Comparison of ENCODE assay signal across 1 cellular context in the genomic region with DNA sequence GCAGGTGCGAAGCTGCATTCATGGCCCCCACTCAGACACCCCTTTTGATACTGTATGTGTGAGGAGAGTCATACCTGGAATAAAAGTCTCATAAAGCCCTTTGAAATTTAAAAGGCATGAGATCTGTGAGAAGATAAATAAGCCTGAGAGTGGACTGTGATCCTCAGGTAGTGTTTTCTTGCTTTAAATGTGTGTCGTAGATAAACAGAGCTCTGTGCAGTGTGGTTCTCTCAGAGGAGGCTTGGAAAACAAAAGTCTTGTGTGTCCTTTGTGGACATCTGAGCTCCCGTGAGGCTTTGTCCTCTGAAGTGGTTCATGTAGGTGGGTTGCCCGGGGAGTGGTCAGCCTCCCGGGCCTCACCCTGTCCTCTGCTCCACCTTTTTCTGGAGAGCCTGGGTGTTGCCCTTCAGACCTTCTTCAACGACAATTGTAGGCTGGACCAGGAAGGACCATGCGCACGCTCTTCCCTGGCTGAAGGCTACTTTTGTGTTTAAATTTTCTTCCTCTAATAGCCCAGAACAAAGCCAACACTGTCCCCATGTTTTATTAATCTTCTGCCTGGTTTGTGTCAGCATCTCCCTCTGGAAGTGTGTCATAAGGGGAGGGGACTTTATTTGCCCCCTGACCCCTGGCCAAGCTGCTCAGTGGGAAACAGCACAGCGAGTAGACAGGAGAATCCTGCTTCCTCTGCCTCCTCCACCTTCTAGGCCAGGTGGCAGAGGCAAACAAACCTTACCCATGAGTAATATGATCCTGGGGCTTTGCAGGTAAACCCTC.
TF ChIP-seq lines count a peak whose summit lies in the region.

No MANE protein-coding gene starts in this region.

TF ChIP-seq in HepG2, 621 proteins besides CTCF, POLR2A, EP300 and RAD21 (continued from another document and continues in another):
- no peak for TF ChIP-seq ZNF468 (CRISPR knock-in tag; IDR thresholded peaks at IDR 0.05)
- TF ChIP-seq TAF15 (IDR thresholded peaks at IDR 0.05; ENCODE audit: low read depth, low read length, poor library complexity, severe bottlenecking): no peak
- TF ChIP-seq, protein P1, sequence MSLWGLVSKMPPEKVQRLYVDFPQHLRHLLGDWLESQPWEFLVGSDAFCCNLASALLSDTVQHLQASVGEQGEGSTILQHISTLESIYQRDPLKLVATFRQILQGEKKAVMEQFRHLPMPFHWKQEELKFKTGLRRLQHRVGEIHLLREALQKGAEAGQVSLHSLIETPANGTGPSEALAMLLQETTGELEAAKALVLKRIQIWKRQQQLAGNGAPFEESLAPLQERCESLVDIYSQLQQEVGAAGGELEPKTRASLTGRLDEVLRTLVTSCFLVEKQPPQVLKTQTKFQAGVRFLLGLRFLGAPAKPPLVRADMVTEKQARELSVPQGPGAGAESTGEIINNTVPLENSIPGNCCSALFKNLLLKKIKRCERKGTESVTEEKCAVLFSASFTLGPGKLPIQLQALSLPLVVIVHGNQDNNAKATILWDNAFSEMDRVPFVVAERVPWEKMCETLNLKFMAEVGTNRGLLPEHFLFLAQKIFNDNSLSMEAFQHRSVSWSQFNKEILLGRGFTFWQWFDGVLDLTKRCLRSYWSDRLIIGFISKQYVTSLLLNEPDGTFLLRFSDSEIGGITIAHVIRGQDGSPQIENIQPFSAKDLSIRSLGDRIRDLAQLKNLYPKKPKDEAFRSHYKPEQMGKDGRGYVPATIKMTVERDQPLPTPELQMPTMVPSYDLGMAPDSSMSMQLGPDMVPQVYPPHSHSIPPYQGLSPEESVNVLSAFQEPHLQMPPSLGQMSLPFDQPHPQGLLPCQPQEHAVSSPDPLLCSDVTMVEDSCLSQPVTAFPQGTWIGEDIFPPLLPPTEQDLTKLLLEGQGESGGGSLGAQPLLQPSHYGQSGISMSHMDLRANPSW (CRISPR knock-in tag; IDR thresholded peaks at IDR 0.05; ENCODE audit: borderline replicate concordance): no peak
- TF ChIP-seq, protein P2, sequence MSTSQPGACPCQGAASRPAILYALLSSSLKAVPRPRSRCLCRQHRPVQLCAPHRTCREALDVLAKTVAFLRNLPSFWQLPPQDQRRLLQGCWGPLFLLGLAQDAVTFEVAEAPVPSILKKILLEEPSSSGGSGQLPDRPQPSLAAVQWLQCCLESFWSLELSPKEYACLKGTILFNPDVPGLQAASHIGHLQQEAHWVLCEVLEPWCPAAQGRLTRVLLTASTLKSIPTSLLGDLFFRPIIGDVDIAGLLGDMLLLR (CRISPR knock-in tag; IDR thresholded peaks at IDR 0.05): no peak
- TF ChIP-seq, protein P3, sequence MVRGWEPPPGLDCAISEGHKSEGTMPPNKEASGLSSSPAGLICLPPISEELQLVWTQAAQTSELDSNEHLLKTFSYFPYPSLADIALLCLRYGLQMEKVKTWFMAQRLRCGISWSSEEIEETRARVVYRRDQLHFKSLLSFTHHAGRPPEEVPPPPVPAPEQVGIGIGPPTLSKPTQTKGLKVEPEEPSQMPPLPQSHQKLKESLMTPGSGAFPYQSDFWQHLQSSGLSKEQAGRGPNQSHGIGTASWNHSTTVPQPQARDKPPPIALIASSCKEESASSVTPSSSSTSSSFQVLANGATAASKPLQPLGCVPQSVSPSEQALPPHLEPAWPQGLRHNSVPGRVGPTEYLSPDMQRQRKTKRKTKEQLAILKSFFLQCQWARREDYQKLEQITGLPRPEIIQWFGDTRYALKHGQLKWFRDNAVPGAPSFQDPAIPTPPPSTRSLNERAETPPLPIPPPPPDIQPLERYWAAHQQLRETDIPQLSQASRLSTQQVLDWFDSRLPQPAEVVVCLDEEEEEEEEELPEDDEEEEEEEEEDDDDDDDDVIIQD (CRISPR knock-in tag; IDR thresholded peaks at IDR 0.05; ENCODE audit: low read depth): peak; percentile 61
- TF ChIP-seq, protein P4, sequence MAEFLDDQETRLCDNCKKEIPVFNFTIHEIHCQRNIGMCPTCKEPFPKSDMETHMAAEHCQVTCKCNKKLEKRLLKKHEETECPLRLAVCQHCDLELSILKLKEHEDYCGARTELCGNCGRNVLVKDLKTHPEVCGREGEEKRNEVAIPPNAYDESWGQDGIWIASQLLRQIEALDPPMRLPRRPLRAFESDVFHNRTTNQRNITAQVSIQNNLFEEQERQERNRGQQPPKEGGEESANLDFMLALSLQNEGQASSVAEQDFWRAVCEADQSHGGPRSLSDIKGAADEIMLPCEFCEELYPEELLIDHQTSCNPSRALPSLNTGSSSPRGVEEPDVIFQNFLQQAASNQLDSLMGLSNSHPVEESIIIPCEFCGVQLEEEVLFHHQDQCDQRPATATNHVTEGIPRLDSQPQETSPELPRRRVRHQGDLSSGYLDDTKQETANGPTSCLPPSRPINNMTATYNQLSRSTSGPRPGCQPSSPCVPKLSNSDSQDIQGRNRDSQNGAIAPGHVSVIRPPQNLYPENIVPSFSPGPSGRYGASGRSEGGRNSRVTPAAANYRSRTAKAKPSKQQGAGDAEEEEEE (CRISPR knock-in tag; IDR thresholded peaks at IDR 0.05; ENCODE audit: borderline replicate concordance): no peak
- TF ChIP-seq, protein P5, sequence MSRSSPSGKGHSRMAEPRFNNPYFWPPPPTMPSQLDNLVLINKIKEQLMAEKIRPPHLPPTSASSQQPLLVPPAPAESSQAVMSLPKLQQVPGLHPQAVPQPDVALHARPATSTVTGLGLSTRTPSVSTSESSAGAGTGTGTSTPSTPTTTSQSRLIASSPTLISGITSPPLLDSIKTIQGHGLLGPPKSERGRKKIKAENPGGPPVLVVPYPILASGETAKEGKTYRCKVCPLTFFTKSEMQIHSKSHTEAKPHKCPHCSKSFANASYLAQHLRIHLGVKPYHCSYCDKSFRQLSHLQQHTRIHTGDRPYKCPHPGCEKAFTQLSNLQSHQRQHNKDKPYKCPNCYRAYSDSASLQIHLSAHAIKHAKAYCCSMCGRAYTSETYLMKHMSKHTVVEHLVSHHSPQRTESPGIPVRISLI (CRISPR knock-in tag; IDR thresholded peaks at IDR 0.05; ENCODE audit: borderline replicate concordance): peak; percentile 36; the same call in 1 of the 2 replicates
- TF ChIP-seq, protein P6, sequence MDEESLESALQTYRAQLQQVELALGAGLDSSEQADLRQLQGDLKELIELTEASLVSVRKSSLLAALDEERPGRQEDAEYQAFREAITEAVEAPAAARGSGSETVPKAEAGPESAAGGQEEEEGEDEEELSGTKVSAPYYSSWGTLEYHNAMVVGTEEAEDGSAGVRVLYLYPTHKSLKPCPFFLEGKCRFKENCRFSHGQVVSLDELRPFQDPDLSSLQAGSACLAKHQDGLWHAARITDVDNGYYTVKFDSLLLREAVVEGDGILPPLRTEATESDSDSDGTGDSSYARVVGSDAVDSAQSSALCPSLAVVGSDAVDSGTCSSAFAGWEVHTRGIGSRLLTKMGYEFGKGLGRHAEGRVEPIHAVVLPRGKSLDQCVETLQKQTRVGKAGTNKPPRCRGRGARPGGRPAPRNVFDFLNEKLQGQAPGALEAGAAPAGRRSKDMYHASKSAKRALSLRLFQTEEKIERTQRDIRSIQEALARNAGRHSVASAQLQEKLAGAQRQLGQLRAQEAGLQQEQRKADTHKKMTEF (CRISPR knock-in tag; IDR thresholded peaks at IDR 0.05): peak; percentile 69; the same call in 1 of the 2 replicates
- TF ChIP-seq ZNF772 (CRISPR knock-in tag; IDR thresholded peaks at IDR 0.05): 0 out of 2 replicates have a peak, but pooled peaks have one; percentile 63
- TF ChIP-seq, protein P7, sequence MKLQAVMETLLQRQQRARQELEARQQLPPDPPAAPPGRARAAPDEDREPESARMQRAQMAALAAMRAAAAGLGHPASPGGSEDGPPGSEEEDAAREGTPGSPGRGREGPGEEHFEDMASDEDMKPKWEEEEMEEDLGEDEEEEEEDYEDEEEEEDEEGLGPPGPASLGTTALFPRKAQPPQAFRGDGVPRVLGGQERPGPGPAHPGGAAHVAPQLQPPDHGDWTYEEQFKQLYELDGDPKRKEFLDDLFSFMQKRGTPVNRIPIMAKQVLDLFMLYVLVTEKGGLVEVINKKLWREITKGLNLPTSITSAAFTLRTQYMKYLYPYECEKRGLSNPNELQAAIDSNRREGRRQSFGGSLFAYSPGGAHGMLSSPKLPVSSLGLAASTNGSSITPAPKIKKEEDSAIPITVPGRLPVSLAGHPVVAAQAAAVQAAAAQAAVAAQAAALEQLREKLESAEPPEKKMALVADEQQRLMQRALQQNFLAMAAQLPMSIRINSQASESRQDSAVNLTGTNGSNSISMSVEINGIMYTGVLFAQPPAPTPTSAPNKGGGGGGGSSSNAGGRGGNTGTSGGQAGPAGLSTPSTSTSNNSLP (IDR thresholded peaks at IDR 0.05; ENCODE audit: low read depth, low read length): peak; percentile 71
- TF ChIP-seq, protein P8, sequence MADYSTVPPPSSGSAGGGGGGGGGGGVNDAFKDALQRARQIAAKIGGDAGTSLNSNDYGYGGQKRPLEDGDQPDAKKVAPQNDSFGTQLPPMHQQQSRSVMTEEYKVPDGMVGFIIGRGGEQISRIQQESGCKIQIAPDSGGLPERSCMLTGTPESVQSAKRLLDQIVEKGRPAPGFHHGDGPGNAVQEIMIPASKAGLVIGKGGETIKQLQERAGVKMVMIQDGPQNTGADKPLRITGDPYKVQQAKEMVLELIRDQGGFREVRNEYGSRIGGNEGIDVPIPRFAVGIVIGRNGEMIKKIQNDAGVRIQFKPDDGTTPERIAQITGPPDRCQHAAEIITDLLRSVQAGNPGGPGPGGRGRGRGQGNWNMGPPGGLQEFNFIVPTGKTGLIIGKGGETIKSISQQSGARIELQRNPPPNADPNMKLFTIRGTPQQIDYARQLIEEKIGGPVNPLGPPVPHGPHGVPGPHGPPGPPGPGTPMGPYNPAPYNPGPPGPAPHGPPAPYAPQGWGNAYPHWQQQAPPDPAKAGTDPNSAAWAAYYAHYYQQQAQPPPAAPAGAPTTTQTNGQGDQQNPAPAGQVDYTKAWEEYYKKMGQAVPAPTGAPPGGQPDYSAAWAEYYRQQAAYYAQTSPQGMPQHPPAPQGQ (CRISPR knock-in tag; IDR thresholded peaks at IDR 0.05; ENCODE audit: borderline replicate concordance): no peak
- no peak for TF ChIP-seq HNRNPLL (IDR thresholded peaks at IDR 0.05; ENCODE audit: low read depth, low read length, poor library complexity, severe bottlenecking)
- no peak for TF ChIP-seq KMT2A (CRISPR knock-in tag; IDR thresholded peaks at IDR 0.05)
- TF ChIP-seq ZNF720 (CRISPR knock-in tag; IDR thresholded peaks at IDR 0.05): no peak
- TF ChIP-seq NR3C1 (CRISPR knock-in tag; IDR thresholded peaks at IDR 0.05): no peak
- peak; percentile 32; the same call in 1 of the 2 replicates for TF ChIP-seq BORCS8-MEF2B (CRISPR knock-in tag; IDR thresholded peaks at IDR 0.05)
- TF ChIP-seq TBP (CRISPR knock-in tag; IDR thresholded peaks at IDR 0.05): no peak
- TF ChIP-seq, protein P9, sequence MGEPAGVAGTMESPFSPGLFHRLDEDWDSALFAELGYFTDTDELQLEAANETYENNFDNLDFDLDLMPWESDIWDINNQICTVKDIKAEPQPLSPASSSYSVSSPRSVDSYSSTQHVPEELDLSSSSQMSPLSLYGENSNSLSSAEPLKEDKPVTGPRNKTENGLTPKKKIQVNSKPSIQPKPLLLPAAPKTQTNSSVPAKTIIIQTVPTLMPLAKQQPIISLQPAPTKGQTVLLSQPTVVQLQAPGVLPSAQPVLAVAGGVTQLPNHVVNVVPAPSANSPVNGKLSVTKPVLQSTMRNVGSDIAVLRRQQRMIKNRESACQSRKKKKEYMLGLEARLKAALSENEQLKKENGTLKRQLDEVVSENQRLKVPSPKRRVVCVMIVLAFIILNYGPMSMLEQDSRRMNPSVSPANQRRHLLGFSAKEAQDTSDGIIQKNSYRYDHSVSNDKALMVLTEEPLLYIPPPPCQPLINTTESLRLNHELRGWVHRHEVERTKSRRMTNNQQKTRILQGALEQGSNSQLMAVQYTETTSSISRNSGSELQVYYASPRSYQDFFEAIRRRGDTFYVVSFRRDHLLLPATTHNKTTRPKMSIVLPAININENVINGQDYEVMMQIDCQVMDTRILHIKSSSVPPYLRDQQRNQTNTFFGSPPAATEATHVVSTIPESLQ (CRISPR knock-in tag; conservative IDR thresholded peaks at IDR 0.05): no peak
- no peak; the same call in 1 of the 2 replicates for TF ChIP-seq ZMYM2 (CRISPR knock-in tag; IDR thresholded peaks at IDR 0.05)
- TF ChIP-seq, protein P10, sequence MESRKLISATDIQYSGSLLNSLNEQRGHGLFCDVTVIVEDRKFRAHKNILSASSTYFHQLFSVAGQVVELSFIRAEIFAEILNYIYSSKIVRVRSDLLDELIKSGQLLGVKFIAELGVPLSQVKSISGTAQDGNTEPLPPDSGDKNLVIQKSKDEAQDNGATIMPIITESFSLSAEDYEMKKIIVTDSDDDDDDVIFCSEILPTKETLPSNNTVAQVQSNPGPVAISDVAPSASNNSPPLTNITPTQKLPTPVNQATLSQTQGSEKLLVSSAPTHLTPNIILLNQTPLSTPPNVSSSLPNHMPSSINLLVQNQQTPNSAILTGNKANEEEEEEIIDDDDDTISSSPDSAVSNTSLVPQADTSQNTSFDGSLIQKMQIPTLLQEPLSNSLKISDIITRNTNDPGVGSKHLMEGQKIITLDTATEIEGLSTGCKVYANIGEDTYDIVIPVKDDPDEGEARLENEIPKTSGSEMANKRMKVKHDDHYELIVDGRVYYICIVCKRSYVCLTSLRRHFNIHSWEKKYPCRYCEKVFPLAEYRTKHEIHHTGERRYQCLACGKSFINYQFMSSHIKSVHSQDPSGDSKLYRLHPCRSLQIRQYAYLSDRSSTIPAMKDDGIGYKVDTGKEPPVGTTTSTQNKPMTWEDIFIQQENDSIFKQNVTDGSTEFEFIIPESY (CRISPR knock-in tag; IDR thresholded peaks at IDR 0.05): 0 out of 2 replicates have a peak, but pooled peaks have one; percentile 7
- TF ChIP-seq, protein P11, sequence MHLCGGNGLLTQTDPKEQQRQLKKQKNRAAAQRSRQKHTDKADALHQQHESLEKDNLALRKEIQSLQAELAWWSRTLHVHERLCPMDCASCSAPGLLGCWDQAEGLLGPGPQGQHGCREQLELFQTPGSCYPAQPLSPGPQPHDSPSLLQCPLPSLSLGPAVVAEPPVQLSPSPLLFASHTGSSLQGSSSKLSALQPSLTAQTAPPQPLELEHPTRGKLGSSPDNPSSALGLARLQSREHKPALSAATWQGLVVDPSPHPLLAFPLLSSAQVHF (CRISPR knock-in tag; IDR thresholded peaks at IDR 0.05): no peak
- TF ChIP-seq ZNF296 (CRISPR knock-in tag; conservative IDR thresholded peaks at IDR 0.05): peak; percentile 87; the same call in 1 of the 2 replicates
- peak; percentile 43; the same call in 1 of the 2 replicates for TF ChIP-seq DR1 (CRISPR knock-in tag; IDR thresholded peaks at IDR 0.05)
- no peak for TF ChIP-seq JARID2 (CRISPR knock-in tag; IDR thresholded peaks at IDR 0.05; ENCODE audit: insufficient replicate concordance)
- TF ChIP-seq TEAD3 (CRISPR knock-in tag; optimal IDR thresholded peaks at IDR 0.05; ENCODE audit: borderline replicate concordance): peak; percentile 60
- TF ChIP-seq PHF5A (CRISPR knock-in tag; IDR thresholded peaks at IDR 0.05; ENCODE audit: low read depth, unreplicated experiment): peak; percentile 39
- TF ChIP-seq ERF (CRISPR knock-in tag; IDR thresholded peaks at IDR 0.05): no peak; the same call in 1 of the 2 replicates
- no peak for TF ChIP-seq CREB1 (IDR thresholded peaks at IDR 0.05)
- TF ChIP-seq CREB1 (CRISPR knock-in tag; IDR thresholded peaks at IDR 0.05): peak; percentile 83
